Comparison of ENCODE assay signal across 24 cellular contexts in genomic region chr15:52200831-52201365, GRCh38.
"Had no signal": no experiment of that assay in that cellular context is flagged by ENCODE, and none has a peak within 500 bp of the region (broad histone marks: within the 10 kb centered on the region; RNA-seq: fewer than 3 reads in every experiment).

No MANE protein-coding gene starts in this region.

- DNase-seq: activated CD4-positive, alpha-beta T cell treated with anti-CD3 and anti-CD28 coated beads, Interleukin-2, amount 10 ng/mL, durations not matched to agents 7 days and 5 days; activated CD4-positive, CD25-positive, alpha-beta regulatory T cell treated with anti-CD3 and anti-CD28 coated beads, Interleukin-2, amount 50 U/mL, for 72 hours; activated naive CD4-positive, alpha-beta T cell; activated T-cell treated with anti-CD3 and anti-CD28 coated beads, Interleukin-2, amount 50 U/mL, for 1 hour; adrenal gland; colonic mucosa; endodermal cell; head of caudate nucleus; hypothalamus; left ventricle myocardium inferior; mammary epithelial cell; ovary; stimulated activated CD4-positive, alpha-beta T cell treated with anti-CD3 and anti-CD28 coated beads, Interleukin-2, amount 100 ng/mL, for 48 hours; stimulated activated naive CD4-positive, alpha-beta T cell; testis; trophoblast cell; uterus had no signal

- H3K4me1 Mint-ChIP-seq: activated CD4-positive, alpha-beta T cell treated with anti-CD3 and anti-CD28 coated beads, Interleukin-2, amount 10 ng/mL, durations not matched to agents 7 days and 5 days; central memory CD8-positive, alpha-beta T cell; mesothelial cell of epicardium had no signal

- H3K27ac Mint-ChIP-seq: activated CD4-positive, alpha-beta T cell treated with anti-CD3 and anti-CD28 coated beads, Interleukin-2, amount 10 ng/mL, durations not matched to agents 7 days and 5 days; activated naive CD8-positive, alpha-beta T cell; activated T-helper 2 cell treated with anti-CD3 and anti-CD28 coated beads, Interferon-gamma antibody, Interleukin-2, Interleukin-4, amounts not matched to agents 10 μg/mL and 5 μg/mL and 100 μg/mL, durations not matched to agents 14 hours and 24 hours and 36 hours; endodermal cell; mesothelial cell of epicardium; natural killer cell treated with Interleukin-12 subunit alpha and Interleukin-12 subunit beta and Interleukin-15 and Interleukin-18, amount 100 ng/mL, for 72 hours; T-helper 2 cell treated with Interferon-gamma antibody and Interleukin-4, amounts not matched to agents 5 μg/mL and 100 μg/mL, for 36 hours had no signal

- ATAC-seq: gastroesophageal sphincter; natural killer cell treated with Interleukin-12 subunit alpha and Interleukin-12 subunit beta and Interleukin-15 and Interleukin-18, amount 100 ng/mL, for 72 hours had no signal

- H3K9me3 Mint-ChIP-seq: activated CD4-positive, alpha-beta T cell treated with anti-CD3 and anti-CD28 coated beads, Interleukin-2, amount 10 ng/mL, durations not matched to agents 7 days and 5 days; activated T-helper 2 cell treated with anti-CD3 and anti-CD28 coated beads, Interferon-gamma antibody, Interleukin-2, Interleukin-4, amounts not matched to agents 10 μg/mL and 5 μg/mL and 100 μg/mL, durations not matched to agents 14 hours and 24 hours and 36 hours; central memory CD8-positive, alpha-beta T cell; endodermal cell; mesothelial cell of epicardium; natural killer cell treated with Interleukin-12 subunit alpha and Interleukin-12 subunit beta and Interleukin-15 and Interleukin-18, amount 100 ng/mL, for 72 hours; T-helper 2 cell treated with Interferon-gamma antibody and Interleukin-4, amounts not matched to agents 5 μg/mL and 100 μg/mL, for 36 hours had no signal

- H3K36me3 Mint-ChIP-seq: activated naive CD8-positive, alpha-beta T cell; natural killer cell treated with Interleukin-12 subunit alpha and Interleukin-12 subunit beta and Interleukin-15 and Interleukin-18, amount 100 ng/mL, for 72 hours had no signal

- H3K27me3 Mint-ChIP-seq: activated naive CD8-positive, alpha-beta T cell; central memory CD8-positive, alpha-beta T cell; natural killer cell treated with Interleukin-12 subunit alpha and Interleukin-12 subunit beta and Interleukin-15 and Interleukin-18, amount 100 ng/mL, for 72 hours had no signal

- H3K4me3 Mint-ChIP-seq: activated CD4-positive, alpha-beta T cell treated with anti-CD3 and anti-CD28 coated beads, Interleukin-2, amount 10 ng/mL, durations not matched to agents 7 days and 5 days; activated naive CD8-positive, alpha-beta T cell; central memory CD8-positive, alpha-beta T cell; endodermal cell; mesothelial cell of epicardium; natural killer cell treated with Interleukin-12 subunit alpha and Interleukin-12 subunit beta and Interleukin-15 and Interleukin-18, amount 100 ng/mL, for 72 hours; T-helper 2 cell treated with Interferon-gamma antibody and Interleukin-4, amounts not matched to agents 5 μg/mL and 100 μg/mL, for 36 hours had no signal
